Comparison of ENCODE assay signal across 8 cellular contexts in the genomic region with DNA sequence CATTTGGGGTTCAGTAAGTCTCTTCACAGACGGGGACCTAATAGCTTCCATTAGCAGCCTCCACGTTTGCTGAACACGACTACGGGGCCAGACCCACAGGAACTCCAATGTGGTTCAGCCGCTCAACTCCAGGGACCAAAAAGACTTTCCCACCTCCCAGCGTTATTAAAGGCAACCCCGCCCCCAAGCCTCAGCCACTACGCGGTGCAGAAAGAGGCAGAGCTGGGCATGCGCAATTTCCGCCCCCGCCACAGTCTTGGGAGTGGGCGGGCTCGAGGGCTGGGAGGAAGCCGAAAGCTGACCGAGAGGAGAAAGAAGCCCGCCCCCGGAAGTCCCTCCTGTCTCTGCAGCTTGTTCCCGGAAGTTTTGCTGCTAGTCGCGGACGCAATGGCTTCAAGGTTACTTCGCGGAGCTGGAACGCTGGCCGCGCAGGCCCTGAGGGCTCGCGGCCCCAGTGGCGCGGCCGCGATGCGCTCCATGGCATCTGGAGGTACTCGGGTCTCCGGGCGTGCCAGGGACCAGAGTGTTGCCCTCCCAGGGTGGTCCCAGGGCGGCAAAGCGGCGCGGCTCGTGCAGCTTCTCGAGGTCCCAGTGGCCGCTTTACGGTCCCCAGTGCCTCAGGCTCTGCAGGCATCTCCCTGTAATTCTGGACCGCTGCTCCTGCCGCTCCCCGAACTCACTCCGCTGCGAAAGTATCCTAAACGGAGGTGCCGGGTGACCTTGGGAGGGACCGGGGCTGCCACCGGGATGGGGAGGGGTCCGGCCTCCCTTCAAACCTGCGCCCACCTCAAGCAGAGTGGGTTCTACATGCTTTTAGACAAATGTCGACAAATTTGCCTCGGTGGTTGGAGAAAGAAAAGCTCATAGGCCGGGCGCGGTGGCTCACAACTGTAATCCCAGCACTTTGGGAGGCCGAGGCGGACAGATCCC. TPM values are rescaled to one million over a fixed set of nuclear protein-coding genes. Genes with fewer than 3 reads are reported as not detected.
A peak's percentile ranks its signal among the peaks of the same experiment; 100 is the strongest.
DNase-seq lines count a peak whose midpoint lies in the region; ATAC-seq and TF ChIP-seq lines count a peak whose summit lies in the region.

A gene with protein sequence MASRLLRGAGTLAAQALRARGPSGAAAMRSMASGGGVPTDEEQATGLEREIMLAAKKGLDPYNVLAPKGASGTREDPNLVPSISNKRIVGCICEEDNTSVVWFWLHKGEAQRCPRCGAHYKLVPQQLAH (plus strand): TSS at position 363 of the 930 bp plus-strand sequence. CDS start 25 bp downstream, at position 388.

- peak within 1 kb of the TSS; percentile 81 for H3K4me3 ChIP-seq in KMS-11 (IDR thresholded peaks at IDR 0.05; ENCODE audit: insufficient read depth, low read depth, low read length)
- H3K4me3 ChIP-seq in Peyer's patch = peak within 1 kb of the TSS; percentile 83 to 96 (median 90)
- peak within 1 kb of the TSS; percentile 91 to 98 for H3K4me3 ChIP-seq in muscle layer of duodenum (ENCODE audit: low read depth in 1 of 2, low read length in 2 of 2)

- H4K20me1 ChIP-seq in KMS-11 (ENCODE audit: insufficient read depth) = no peaks in the 10 kb centered on the region

- peak within 1 kb of the TSS; percentile 99 for H2AFZ ChIP-seq in KMS-11 (ENCODE audit: low read depth)

- peak within 1 kb of the TSS; percentile 99 for H3K4me2 ChIP-seq in KMS-11

- H3K9me3 ChIP-seq in Peyer's patch = no peaks in the 10 kb centered on the region
- H3K9me3 ChIP-seq in muscle layer of duodenum (ENCODE audit: control insufficient read depth in 1 of 2, low read length in 2 of 2) = no peaks in the 10 kb centered on the region

- TF ChIP-seq CTCF in KMS-11 (conservative IDR thresholded peaks at IDR 0.05; ENCODE audit: low read depth, low read length) (no peak), Peyer's patch (IDR thresholded peaks at IDR 0.05) (peak in 2 of 6 experiments; percentile 15 to 17)

- H3K79me2 ChIP-seq in KMS-11 (ENCODE audit: insufficient read depth, low read depth) = peaks cover 14% of the 10 kb centered on the region

- peak within 1 kb of the TSS; percentile 58 for H3K27ac ChIP-seq in KMS-11
- H3K27ac ChIP-seq in Peyer's patch = peak within 1 kb of the TSS; percentile 91 to 95 (median 92)
- H3K27ac ChIP-seq in muscle layer of duodenum (ENCODE audit: low read length) = peak within 1 kb of the TSS; percentile 97

- DNase-seq in DMS53 treated with DMSO at 0.1 percent for 48 hours (lab: John Stamatoyannopoulos, UW; ENCODE audit: unreplicated experiment) = peak; percentile 100
- peak; percentile 98 to 100 (median 99) for DNase-seq in Peyer's patch
- DNase-seq in activated T-cell treated with anti-CD3 and anti-CD28 coated beads, Interleukin-2, amount 50 U/mL, for 48 hours = peak; percentile 99
- DNase-seq in stimulated activated CD8-positive, alpha-beta memory T cell treated with anti-CD3 and anti-CD28 coated beads, Interleukin-7, amount 100 ng/mL, for 4 hours (ENCODE audit: low read depth in 2 of 2) = peak; percentile 98 to 99

- ATAC-seq in GM21737 (IDR thresholded peaks at IDR 0.05; ENCODE audit: unreplicated experiment) (peak; percentile 97), esophagus mucosa (peak; percentile 99)

- TF ChIP-seq POLR2A in Peyer's patch (IDR thresholded peaks at IDR 0.05) = peak; percentile 75 to 88

- no peaks in the 10 kb centered on the region for H3K27me3 ChIP-seq in KMS-11 (ENCODE audit: insufficient read depth, low read depth)
- no peaks in the 10 kb centered on the region for H3K27me3 ChIP-seq in Peyer's patch
- H3K27me3 ChIP-seq in muscle layer of duodenum (ENCODE audit: low read depth, low read length) = no peaks in the 10 kb centered on the region

- H3K4me1 ChIP-seq in KMS-11 (ENCODE audit: low read depth, poor library complexity, severe bottlenecking) (peaks cover 9% of the 10 kb centered on the region), Peyer's patch (peaks cover 0 to 38% (median 7%) of the 10 kb centered on the region in 4 donors), muscle layer of duodenum (ENCODE audit: control insufficient read depth in 1 of 2, insufficient read depth in 2 of 2, low read length in 2 of 2) (peaks cover 0 to 8% of the 10 kb centered on the region in 2 donors)

- peak within 1 kb of the TSS; percentile 90 for H3K9ac ChIP-seq in KMS-11

- H3K36me3 ChIP-seq in KMS-11 (ENCODE audit: insufficient read depth) (0 out of 2 replicates have a peak, but pooled peaks cover 4% of the 10 kb centered on the region), Peyer's patch (peaks cover 0 to 24% (median 0%) of the 10 kb centered on the region in 3 donors), muscle layer of duodenum (ENCODE audit: control insufficient read depth in 1 of 2, insufficient read depth in 2 of 2, low read length in 2 of 2) (peaks cover 23 to 29% of the 10 kb centered on the region in 2 donors)

RNA-seq across cellular contexts. Expression of the gene that starts here (rescaled TPM):
- total RNA-seq in Peyer's patch = 100 to 1,000 TPM; 248 to 721 (median 447) TPM
- 302 TPM for total RNA-seq in esophagus mucosa

Comparison
In these comparisons a context has a peak if more than half of its experiments do, and no peak if none do; other contexts are left out.
1. Peak in every context shown above with its lines: DNase-seq, ATAC-seq, H3K4me3 ChIP-seq and H3K27ac ChIP-seq.